ENCODE assay signal across 14 cellular contexts in genomic region chr3:45640724-45641361, GRCh38. TPM values are rescaled to one million over a fixed set of nuclear protein-coding genes. Genes with fewer than 3 reads are reported as not detected.
DNase-seq lines count a peak whose midpoint lies in the region; ATAC-seq and TF ChIP-seq lines count a peak whose summit lies in the region.
"Had no signal": no experiment of that assay in that cellular context is flagged by ENCODE, and none has a peak within 500 bp of the region (broad histone marks: within the 10 kb centered on the region; RNA-seq: fewer than 3 reads in every experiment).

No MANE protein-coding gene starts in this region.

- DNase-seq in central memory CD8-positive, alpha-beta T cell (ENCODE audit: low spot score in 2 of 2): no peak
- DNase-seq in memory B cell (ENCODE audit: low spot score in 2 of 2): no peak
- no peak for DNase-seq in activated CD4-positive, alpha-beta memory T cell treated with anti-CD3 and anti-CD28 coated beads, Interleukin-2, amount 10 ng/mL, durations not matched to agents 7 days and 5 days
- DNase-seq: activated CD8-positive, alpha-beta memory T cell treated with anti-CD3 and anti-CD28 coated beads for 24 hours; foreskin fibroblast; RPMI8226; stimulated activated CD4-positive, alpha-beta T cell treated with anti-CD3 and anti-CD28 coated beads, Interleukin-12 subunit alpha, Interleukin-12 subunit beta, amount 100 ng/mL, for 4 hours had no signal

- peaks cover 43% of the 10 kb centered on the region for H3K4me1 ChIP-seq in HUES6 (ENCODE audit: control insufficient read depth, insufficient read depth, low read length)

- H3K27ac ChIP-seq in 22Rv1 (0 out of 2 replicates have a peak overlapping the region, but pooled peaks have one; percentile 1), HUES6 (ENCODE audit: low read depth, low read length) (0 out of 2 replicates have a peak overlapping the region, but pooled peaks have one; percentile 1)
- H3K27ac ChIP-seq: neural progenitor cell had no signal

- H3K27ac Mint-ChIP-seq in central memory CD8-positive, alpha-beta T cell (ENCODE audit: low read depth): peak overlapping the region; percentile 60
- H3K27ac Mint-ChIP-seq in memory B cell: peak overlapping the region; percentile 76
- no peak overlapping the region for H3K27ac Mint-ChIP-seq in activated CD4-positive, alpha-beta memory T cell treated with anti-CD3 and anti-CD28 coated beads, Interleukin-2, amount 10 ng/mL, durations not matched to agents 7 days and 5 days
- H3K27ac Mint-ChIP-seq: neural progenitor cell had no signal

- H3K27me3 ChIP-seq in HUES6 (ENCODE audit: control insufficient read depth, insufficient read depth, low read length): no peaks in the 10 kb centered on the region
- H3K27me3 ChIP-seq: neural progenitor cell had no signal

- no peak for ATAC-seq in central memory CD8-positive, alpha-beta T cell (replicated peaks; ENCODE audit: extremely low read depth, poor library complexity, severe bottlenecking)
- ATAC-seq in memory B cell (ENCODE audit: low read depth) (no peak), HG03135 (IDR thresholded peaks at IDR 0.05; ENCODE audit: unreplicated experiment) (no peak), GM18520 (IDR thresholded peaks at IDR 0.05; ENCODE audit: unreplicated experiment) (no peak), GM21717 (IDR thresholded peaks at IDR 0.05; ENCODE audit: unreplicated experiment) (no peak)

- peaks cover 9% of the 10 kb centered on the region; the same call in 1 of the 2 replicates for H3K36me3 ChIP-seq in HUES6 (ENCODE audit: control insufficient read depth, insufficient read depth, low read length)
- H3K36me3 ChIP-seq: neural progenitor cell had no signal

- peaks cover 13% of the 10 kb centered on the region for H3K36me3 Mint-ChIP-seq in central memory CD8-positive, alpha-beta T cell (ENCODE audit: insufficient read depth)
- H3K36me3 Mint-ChIP-seq in memory B cell: peaks cover 29% of the 10 kb centered on the region
- peaks cover 31% of the 10 kb centered on the region for H3K36me3 Mint-ChIP-seq in activated CD4-positive, alpha-beta memory T cell treated with anti-CD3 and anti-CD28 coated beads, Interleukin-2, amount 10 ng/mL, durations not matched to agents 7 days and 5 days (ENCODE audit: low read depth)

- POLR2A ChIA-PET in activated CD4-positive, alpha-beta memory T cell treated with anti-CD3 and anti-CD28 coated beads, Interleukin-2, amount 10 ng/mL, durations not matched to agents 7 days and 5 days (lab: Charles Lee): no interaction called here

- no peak overlapping the region for H3K4me3 ChIP-seq in HUES6 (ENCODE audit: low read depth, low read length)
- H3K4me3 ChIP-seq: neural progenitor cell had no signal

- H3K4me3 Mint-ChIP-seq in central memory CD8-positive, alpha-beta T cell: no peak overlapping the region
- H3K4me3 Mint-ChIP-seq in memory B cell: no peak overlapping the region
- H3K4me3 Mint-ChIP-seq in activated CD4-positive, alpha-beta memory T cell treated with anti-CD3 and anti-CD28 coated beads, Interleukin-2, amount 10 ng/mL, durations not matched to agents 7 days and 5 days: no peak overlapping the region
- H3K4me3 Mint-ChIP-seq: activated naive CD8-positive, alpha-beta T cell; neural progenitor cell had no signal

- no peaks in the 10 kb centered on the region for H3K27me3 Mint-ChIP-seq in central memory CD8-positive, alpha-beta T cell
- no peaks in the 10 kb centered on the region for H3K27me3 Mint-ChIP-seq in memory B cell
- H3K27me3 Mint-ChIP-seq in activated CD4-positive, alpha-beta memory T cell treated with anti-CD3 and anti-CD28 coated beads, Interleukin-2, amount 10 ng/mL, durations not matched to agents 7 days and 5 days: no peaks in the 10 kb centered on the region
- H3K27me3 Mint-ChIP-seq: activated naive CD8-positive, alpha-beta T cell had no signal

- H3K9me3 ChIP-seq in HUES6 (ENCODE audit: control insufficient read depth, insufficient read depth, low read depth, low read length): no peaks in the 10 kb centered on the region

- CTCF ChIA-PET in activated CD4-positive, alpha-beta memory T cell treated with anti-CD3 and anti-CD28 coated beads, Interleukin-2, amount 10 ng/mL, durations not matched to agents 7 days and 5 days (lab: Charles Lee): no interaction called here

- H3K4me1 Mint-ChIP-seq in central memory CD8-positive, alpha-beta T cell: peaks cover 4% of the 10 kb centered on the region
- peaks cover 24% of the 10 kb centered on the region for H3K4me1 Mint-ChIP-seq in memory B cell
- peaks cover 9% of the 10 kb centered on the region for H3K4me1 Mint-ChIP-seq in activated CD4-positive, alpha-beta memory T cell treated with anti-CD3 and anti-CD28 coated beads, Interleukin-2, amount 10 ng/mL, durations not matched to agents 7 days and 5 days

- H3K9ac ChIP-seq in HUES6 (ENCODE audit: low read length): no peak overlapping the region
- H3K9ac ChIP-seq: neural progenitor cell had no signal

- H3K9me3 Mint-ChIP-seq in central memory CD8-positive, alpha-beta T cell: no peaks in the 10 kb centered on the region
- H3K9me3 Mint-ChIP-seq in memory B cell: no peaks in the 10 kb centered on the region
- H3K9me3 Mint-ChIP-seq in activated CD4-positive, alpha-beta memory T cell treated with anti-CD3 and anti-CD28 coated beads, Interleukin-2, amount 10 ng/mL, durations not matched to agents 7 days and 5 days: no peaks in the 10 kb centered on the region
- H3K9me3 Mint-ChIP-seq: neural progenitor cell had no signal

- no peak for TF ChIP-seq CTCF in 22Rv1 (IDR thresholded peaks at IDR 0.05)

RNA-seq across cellular contexts. Expression of gene LIMD1, which starts 46.3 kb away (rescaled TPM):
- total RNA-seq in activated CD4-positive, alpha-beta memory T cell treated with anti-CD3 and anti-CD28 coated beads, Interleukin-2, amount 10 ng/mL, durations not matched to agents 7 days and 5 days: 10 to 100 TPM; 39.9 to 41.0 TPM

RNA-seq across cellular contexts. Expression of gene SACM1L, which starts 48.4 kb away (rescaled TPM):
- 100 to 1,000 TPM; 101 to 103 TPM for total RNA-seq in activated CD4-positive, alpha-beta memory T cell treated with anti-CD3 and anti-CD28 coated beads, Interleukin-2, amount 10 ng/mL, durations not matched to agents 7 days and 5 days
